ENCODE assay signal across 1 cellular context in the genomic region with DNA sequence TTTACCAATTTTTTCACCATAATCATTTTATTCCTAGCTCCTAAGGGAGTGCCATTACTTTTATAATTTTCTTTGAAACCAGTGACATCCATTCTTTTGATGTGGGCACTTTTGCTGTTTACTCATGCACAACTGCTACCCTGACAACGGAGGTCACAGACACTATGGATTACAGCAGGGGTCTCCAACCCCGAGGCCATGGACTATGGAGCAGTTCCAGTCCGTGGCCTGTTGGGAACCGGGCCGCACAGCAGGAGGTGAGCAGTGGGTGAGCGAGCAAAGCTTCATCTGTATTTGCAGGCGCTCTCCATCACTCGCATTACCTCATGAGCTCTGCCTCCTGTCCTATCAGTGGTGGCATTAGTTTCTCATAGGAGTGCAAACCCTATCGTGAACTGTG.
TF ChIP-seq lines count a peak whose summit lies in the region.

No MANE protein-coding gene starts in this region.

TF ChIP-seq in HepG2, 621 proteins besides CTCF, POLR2A, EP300 and RAD21:
- TF ChIP-seq SSRP1 (CRISPR knock-in tag; IDR thresholded peaks at IDR 0.05) (no peak), RBM22 (optimal IDR thresholded peaks at IDR 0.05; ENCODE audit: low read length) (peak; percentile 67)
